In genomic region chr7:1503390-1503789, GRCh38 we compare ENCODE assay signal across 9 cellular contexts. TPM values are rescaled to one million over a fixed set of nuclear protein-coding genes. Genes with fewer than 3 reads are reported as not detected.
DNase-seq lines count a peak whose midpoint lies in the region; ATAC-seq and TF ChIP-seq lines count a peak whose summit lies in the region.
"Had no signal": no experiment of that assay in that cellular context is flagged by ENCODE, and none has a peak within 500 bp of the region (broad histone marks: within the 10 kb centered on the region; RNA-seq: fewer than 3 reads in every experiment).

No MANE protein-coding gene starts in this region.

- no peaks in the 10 kb centered on the region for H3K9me3 Mint-ChIP-seq in activated CD4-positive, alpha-beta T cell treated with anti-CD3 and anti-CD28 coated beads for 36 hours (ENCODE audit: low read depth)

- CTCF ChIA-PET in activated CD4-positive, alpha-beta T cell treated with anti-CD3 and anti-CD28 coated beads for 36 hours (lab: Charles Lee), result no interaction called here

- no peak for TF ChIP-seq CTCF in left lung (IDR thresholded peaks at IDR 0.05)

- H3K9ac ChIP-seq in adipocyte (ENCODE audit: low read length), result peak overlapping the region; percentile 87

- H3K4me1 ChIP-seq in adipocyte (ENCODE audit: control insufficient read depth, insufficient read depth, low read length) (peaks cover 12% of the 10 kb centered on the region), left lung (peaks cover 8 to 43% of the 10 kb centered on the region in 2 donors), thymus (ENCODE audit: control insufficient read depth, insufficient read depth, low read length) (peaks cover 28% of the 10 kb centered on the region)

- no peaks in the 10 kb centered on the region for H3K27me3 Mint-ChIP-seq in activated CD4-positive, alpha-beta T cell treated with anti-CD3 and anti-CD28 coated beads for 36 hours

- ATAC-seq in activated CD4-positive, alpha-beta T cell treated with anti-CD3 and anti-CD28 coated beads for 36 hours, result no peak
- ATAC-seq in left lung (no peak), GM19455 (IDR thresholded peaks at IDR 0.05; ENCODE audit: unreplicated experiment) (no peak)

- H3K4me3 Mint-ChIP-seq in activated CD4-positive, alpha-beta T cell treated with anti-CD3 and anti-CD28 coated beads for 36 hours, result peak overlapping the region; percentile 85

- H3K9me3 ChIP-seq in adipocyte (ENCODE audit: control insufficient read depth, low read length) (no peaks in the 10 kb centered on the region), left lung (no peaks in the 10 kb centered on the region), thymus (ENCODE audit: control insufficient read depth) (peaks cover 3% of the 10 kb centered on the region)

- peaks cover 19% of the 10 kb centered on the region for H3K36me3 ChIP-seq in adipocyte (ENCODE audit: control insufficient read depth, insufficient read depth, low read length, severe bottlenecking)
- peaks cover 0 to 47% of the 10 kb centered on the region in 2 donors for H3K36me3 ChIP-seq in left lung
- peaks cover 52% of the 10 kb centered on the region for H3K36me3 ChIP-seq in thymus (ENCODE audit: control insufficient read depth, insufficient read depth)

- intact Hi-C loops in activated CD4-positive, alpha-beta T cell treated with anti-CD3 and anti-CD28 coated beads for 36 hours (cut with DNase I, micrococcal nuclease), result no loop called here
- intact Hi-C loops in left lung (cut with DNase I) (no loop called here), posterior vena cava (cut with DNase I) (no loop called here)

- H3K27ac Mint-ChIP-seq in activated CD4-positive, alpha-beta T cell treated with anti-CD3 and anti-CD28 coated beads for 36 hours, result peak overlapping the region; percentile 70

- H3K4me3 ChIP-seq in adipocyte (ENCODE audit: low read length) (peak overlapping the region; percentile 88), left lung (peak overlapping the region; percentile 85 to 100), thymus (ENCODE audit: low read length) (peak overlapping the region; percentile 99)

- H3K27ac ChIP-seq in left lung (no peak overlapping the region), thymus (ENCODE audit: low read depth) (no peak overlapping the region)

- H3K4me1 Mint-ChIP-seq in activated CD4-positive, alpha-beta T cell treated with anti-CD3 and anti-CD28 coated beads for 36 hours, result peaks cover 38% of the 10 kb centered on the region

- DNase-seq in activated CD4-positive, alpha-beta T cell treated with anti-CD3 and anti-CD28 coated beads for 36 hours, result peak; percentile 19
- no peak for DNase-seq in activated CD4-positive, alpha-beta T cell treated with anti-CD3 and anti-CD28 coated beads, Interleukin-2, amount 50 U/mL, for 1 hour
- DNase-seq in adipocyte (ENCODE audit: low read depth), result no peak
- no peak for DNase-seq in left lung
- DNase-seq in NCI-H2107 treated with DMSO at 0.1 percent for 48 hours (lab: John Stamatoyannopoulos, UW; ENCODE audit: unreplicated experiment), result no peak
- DNase-seq in posterior vena cava (ENCODE audit: low spot score), result no peak
- DNase-seq: dermis blood vessel endothelial cell had no signal

- peaks cover 18% of the 10 kb centered on the region for H3K36me3 Mint-ChIP-seq in activated CD4-positive, alpha-beta T cell treated with anti-CD3 and anti-CD28 coated beads for 36 hours (ENCODE audit: low read depth)

- 38% methylated on average over 24 of the region's 24 CpGs for WGBS in thymus

- H3K27me3 ChIP-seq in adipocyte (replicated peaks; ENCODE audit: control insufficient read depth, insufficient read depth, low read length) (no peaks in the 10 kb centered on the region), left lung (no peaks in the 10 kb centered on the region), thymus (ENCODE audit: control insufficient read depth, insufficient read depth) (no peaks in the 10 kb centered on the region)

- POLR2A ChIA-PET in activated CD4-positive, alpha-beta T cell treated with anti-CD3 and anti-CD28 coated beads for 36 hours (lab: Charles Lee), result no interaction called here

RNA-seq across cellular contexts. Expression of gene INTS1, which starts 0.8 kb away (rescaled TPM):
- total RNA-seq in activated CD4-positive, alpha-beta T cell treated with anti-CD3 and anti-CD28 coated beads for 36 hours, result 10 to 100 TPM; 78.1 to 81.7 TPM
- 10 to 100 TPM; 70.1 to 80.9 TPM for total RNA-seq in left lung
- 287 TPM for polyA plus RNA-seq in thymus
- 10 to 100 TPM; 50.3 to 55.1 TPM for total RNA-seq in posterior vena cava

RNA-seq across cellular contexts. Expression of gene MAFK, which starts 27.1 kb away (rescaled TPM):
- 10 to 100 TPM; 28.7 to 33.1 TPM for total RNA-seq in activated CD4-positive, alpha-beta T cell treated with anti-CD3 and anti-CD28 coated beads for 36 hours
- total RNA-seq in left lung (10 to 100 TPM; 36.8 to 49.7 TPM), posterior vena cava (100 to 1,000 TPM in 1 of 2 donors, 10 to 100 TPM in 1; 49.4 to 138 TPM)
- 42.9 TPM for polyA plus RNA-seq in thymus

RNA-seq across cellular contexts. Expression of gene MICALL2, which starts 44.1 kb away (rescaled TPM):
- 1 to 10 TPM; 1.9 to 2.7 TPM for total RNA-seq in activated CD4-positive, alpha-beta T cell treated with anti-CD3 and anti-CD28 coated beads for 36 hours
- total RNA-seq in left lung (10 to 100 TPM; 36.5 to 40.1 TPM), posterior vena cava (10 to 100 TPM; 33.3 to 38.5 TPM)
- 44.2 TPM for polyA plus RNA-seq in thymus

RNA-seq across cellular contexts. Expression of gene TMEM184A, which starts 52.6 kb away (rescaled TPM):
- total RNA-seq in activated CD4-positive, alpha-beta T cell treated with anti-CD3 and anti-CD28 coated beads for 36 hours, result under 1 TPM; 0.05 to 0.14 TPM
- 1 to 10 TPM; 7.9 to 9.7 TPM for total RNA-seq in left lung
- polyA plus RNA-seq in thymus, result 5.6 TPM
- not detected for total RNA-seq in posterior vena cava

Comparison
In these comparisons a context has a peak if more than half of its experiments do, and no peak if none do; other contexts are left out.
1. RNA of gene MICALL2, which starts 44.1 kb away (total RNA-seq): 36.5 to 40.1 TPM in left lung and 33.3 to 38.5 TPM in posterior vena cava; 1.9 to 2.7 TPM in activated CD4-positive, alpha-beta T cell treated with anti-CD3 and anti-CD28 coated beads for 36 hours; every median in the first group is over 4 times any median in the second.
2. Peak in every context shown above with its lines, with median percentiles within 50 percentile points of each other: H3K4me3 ChIP-seq.